27 cellular contexts compared by ENCODE assay signal in the genomic region with DNA sequence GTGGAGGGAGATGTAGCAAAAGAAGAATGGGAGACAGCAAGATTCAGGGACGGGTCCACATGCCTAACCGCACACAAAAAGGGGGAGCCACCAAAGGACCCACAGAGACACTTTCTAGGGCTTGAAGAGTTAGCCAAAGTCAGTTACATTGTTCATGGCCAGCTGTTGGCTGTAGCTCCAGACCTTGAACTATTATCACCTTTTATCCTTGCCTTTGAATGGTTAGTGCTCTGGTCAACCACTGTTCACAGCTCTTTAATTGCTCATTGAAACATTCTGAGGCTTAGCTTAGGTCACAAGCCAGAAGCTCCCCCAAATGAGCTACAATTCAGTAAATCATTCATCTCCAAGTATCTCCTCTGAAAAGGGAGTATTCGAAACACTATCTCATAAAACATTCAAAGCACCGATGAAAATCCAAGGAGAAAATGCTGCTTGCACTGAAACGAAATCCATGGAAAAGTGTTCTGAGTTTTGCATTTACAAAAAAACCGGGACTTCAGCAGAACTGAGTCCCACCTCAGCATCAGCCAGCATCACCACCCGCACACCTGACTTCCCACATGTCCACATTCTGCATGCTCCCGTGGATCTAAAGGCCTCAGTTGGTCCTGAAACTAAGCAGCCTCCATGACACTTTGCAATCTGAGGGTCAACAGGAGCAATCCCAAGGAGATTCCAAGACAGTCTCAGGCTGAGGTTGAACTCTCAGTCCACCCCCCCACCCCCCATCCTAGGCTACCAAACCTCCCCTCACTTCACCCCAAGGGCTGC. TPM values are rescaled to one million over a fixed set of nuclear protein-coding genes. Genes with fewer than 3 reads are reported as not detected.
DNase-seq lines count a peak whose midpoint lies in the region; ATAC-seq and TF ChIP-seq lines count a peak whose summit lies in the region.
"Had no signal": no experiment of that assay in that cellular context is flagged by ENCODE, and none has a peak within 500 bp of the region (broad histone marks: within the 10 kb centered on the region; RNA-seq: fewer than 3 reads in every experiment).

No MANE protein-coding gene starts in this region.

- H3K4me1 ChIP-seq in right cardiac atrium (ENCODE audit: control insufficient read depth, insufficient read depth, low read length) (peaks cover 11% of the 10 kb centered on the region), gastroesophageal sphincter (peaks cover 0 to 45% (median 0%) of the 10 kb centered on the region in 3 donors), ovary (ENCODE audit: insufficient read depth) (no peaks in the 10 kb centered on the region), vagina (peaks cover 25% of the 10 kb centered on the region)
- H3K4me1 ChIP-seq: foreskin keratinocyte had no signal

- TF ChIP-seq EP300 in gastroesophageal sphincter (IDR thresholded peaks at IDR 0.05) (no peak), ovary (IDR thresholded peaks at IDR 0.05) (no peak)

- H3K4me3 ChIP-seq in right cardiac atrium (ENCODE audit: low read length), result no peak overlapping the region
- peak overlapping the region; percentile 78 to 89 for H3K4me3 ChIP-seq in gastroesophageal sphincter
- H3K4me3 ChIP-seq in ovary, result peak overlapping the region; percentile 74
- H3K4me3 ChIP-seq in vagina, result peak overlapping the region in 1 of 2 donors; percentile 6
- H3K4me3 ChIP-seq: A549, adrenal gland, hepatocyte, pancreas had no signal

- intact Hi-C loops in right cardiac atrium (cut with DNase I), result loop anchor here in 2 of 4 donors (5.0 to 10.0 kb wide), 3 partner anchors 40 to 120 kb away; no protein-coding TSS in a partner anchor
- intact Hi-C loops in left cardiac atrium (cut with DNase I), result loop anchor here (5.0 to 10.0 kb wide), 2 partner anchors 40 to 62 kb away; no protein-coding TSS in a partner anchor
- intact Hi-C loops in ovary (cut with DNase I), result no loop called here
- intact Hi-C loops in vagina (cut with DNase I), result loop anchor here (5.0 kb wide), 1 partner anchor 125 kb away; no protein-coding TSS in a partner anchor

- peak overlapping the region; percentile 39 for H3K27ac ChIP-seq in right cardiac atrium (ENCODE audit: low read length)
- peak overlapping the region; percentile 84 to 97 (median 92) for H3K27ac ChIP-seq in gastroesophageal sphincter
- no peak overlapping the region for H3K27ac ChIP-seq in ovary
- peak overlapping the region; percentile 78 for H3K27ac ChIP-seq in vagina
- H3K27ac ChIP-seq: A549, adrenal gland, foreskin keratinocyte, hepatocyte, pancreas had no signal

- 74% methylated on average over 8 of the region's 8 CpGs for WGBS in right cardiac atrium
- 31 to 32% methylated on average over 6 to 8 of the region's 8 CpGs for WGBS in gastroesophageal sphincter (ENCODE audit: low coverage in 1 of 2), 2 donors
- 42 to 53% (median 48%) methylated on average over 8 of the region's 8 CpGs for WGBS in ovary, 3 donors

- no peaks in the 10 kb centered on the region for H3K9me3 ChIP-seq in right cardiac atrium (ENCODE audit: control insufficient read depth, low read length)
- no peaks in the 10 kb centered on the region for H3K9me3 ChIP-seq in gastroesophageal sphincter
- no peaks in the 10 kb centered on the region for H3K9me3 ChIP-seq in ovary
- no peaks in the 10 kb centered on the region for H3K9me3 ChIP-seq in vagina
- H3K9me3 ChIP-seq: A549, adrenal gland, pancreas had no signal

- H3K36me3 ChIP-seq in gastroesophageal sphincter (no peaks in the 10 kb centered on the region), ovary (no peaks in the 10 kb centered on the region), vagina (no peaks in the 10 kb centered on the region)
- H3K36me3 ChIP-seq: adrenal gland, pancreas, tibial nerve had no signal

- H3K27me3 ChIP-seq in right cardiac atrium (ENCODE audit: control insufficient read depth, insufficient read depth) (no peaks in the 10 kb centered on the region), gastroesophageal sphincter (no peaks in the 10 kb centered on the region), ovary (no peaks in the 10 kb centered on the region), vagina (no peaks in the 10 kb centered on the region)
- H3K27me3 ChIP-seq: adrenal gland, hepatocyte, pancreas, tibial nerve had no signal

- ATAC-seq in right cardiac atrium, result no peak
- no peak for ATAC-seq in left cardiac atrium
- no peak for ATAC-seq in gastroesophageal sphincter
- ATAC-seq in GM18520 (IDR thresholded peaks at IDR 0.05; ENCODE audit: unreplicated experiment), result no peak
- ATAC-seq: A549; foreskin keratinocyte; left lobe of liver; natural killer cell treated with Interleukin-12 subunit alpha and Interleukin-12 subunit beta and Interleukin-15 and Interleukin-18, amount 100 ng/mL, for 72 hours; pancreas had no signal

- no peak for DNase-seq in right cardiac atrium
- DNase-seq in left cardiac atrium, result no peak
- DNase-seq in ovary, result no peak
- no peak for DNase-seq in vagina (ENCODE audit: extremely low spot score in 2 of 2)
- DNase-seq in AG20443 (ENCODE audit: low spot score), result no peak
- DNase-seq in stimulated activated CD4-positive, alpha-beta T cell treated with anti-CD3 and anti-CD28 coated beads, Interleukin-2, amount 100 ng/mL, for 48 hours, result no peak
- DNase-seq: activated CD4-positive, alpha-beta T cell treated with anti-CD3 and anti-CD28 coated beads, Interleukin-2, amount 50 U/mL, for 4 hours; activated naive CD4-positive, alpha-beta T cell treated with anti-CD3 and anti-CD28 coated beads for 36 hours; adrenal gland; DMS153; effector memory CD4-positive, alpha-beta T cell; foreskin keratinocyte; GOT3; midbrain; NCI-H2081; NCI-H2227 treated with DMSO at 0.1 percent for 48 hours; NCI-H69; pancreas; stimulated activated CD4-positive, alpha-beta T cell treated with anti-CD3 and anti-CD28 coated beads, Interleukin-15, amount 100 ng/mL, for 24 hours; stimulated activated naive CD4-positive, alpha-beta T cell had no signal

- TF ChIP-seq POLR2A in gastroesophageal sphincter (IDR thresholded peaks at IDR 0.05) (no peak), ovary (IDR thresholded peaks at IDR 0.05) (no peak), vagina (IDR thresholded peaks at IDR 0.05) (no peak)

- no peak for TF ChIP-seq CTCF in gastroesophageal sphincter (IDR thresholded peaks at IDR 0.05)
- no peak for TF ChIP-seq CTCF in ovary (IDR thresholded peaks at IDR 0.05)
- TF ChIP-seq CTCF in vagina (IDR thresholded peaks at IDR 0.05), result no peak

RNA-seq across cellular contexts. Expression of a gene that starts 4.0 kb away (rescaled TPM):
- total RNA-seq in right cardiac atrium (100 to 1,000 TPM; 347 to 511 (median 454) TPM), left cardiac atrium (100 to 1,000 TPM; 465 to 617 TPM), gastroesophageal sphincter (1,000 to 10,000 TPM; 1,866 to 2,220 (median 1,948) TPM), ovary (100 to 1,000 TPM in 1 of 7 donors, 10 to 100 TPM in 6; 10.7 to 126 (median 20.0) TPM), vagina (116 TPM)
- polyA plus RNA-seq in right cardiac atrium (225 TPM), ovary (100 to 1,000 TPM in 1 of 2 donors, 10 to 100 TPM in 1; 14.7 to 156 TPM)

Comparison
In these comparisons a context has a peak if more than half of its experiments do, and no peak if none do; other contexts are left out.
1. H3K27ac ChIP-seq: peak in right cardiac atrium (single experiment), gastroesophageal sphincter (4 of 4) and vagina (single experiment); none in ovary (0 of 2).
2. intact Hi-C loops: an anchor here in left cardiac atrium (5.0 to 10.0 kb wide) and vagina (5.0 kb wide); none called in ovary.